27 cellular contexts compared by ENCODE assay signal in the genomic region with DNA sequence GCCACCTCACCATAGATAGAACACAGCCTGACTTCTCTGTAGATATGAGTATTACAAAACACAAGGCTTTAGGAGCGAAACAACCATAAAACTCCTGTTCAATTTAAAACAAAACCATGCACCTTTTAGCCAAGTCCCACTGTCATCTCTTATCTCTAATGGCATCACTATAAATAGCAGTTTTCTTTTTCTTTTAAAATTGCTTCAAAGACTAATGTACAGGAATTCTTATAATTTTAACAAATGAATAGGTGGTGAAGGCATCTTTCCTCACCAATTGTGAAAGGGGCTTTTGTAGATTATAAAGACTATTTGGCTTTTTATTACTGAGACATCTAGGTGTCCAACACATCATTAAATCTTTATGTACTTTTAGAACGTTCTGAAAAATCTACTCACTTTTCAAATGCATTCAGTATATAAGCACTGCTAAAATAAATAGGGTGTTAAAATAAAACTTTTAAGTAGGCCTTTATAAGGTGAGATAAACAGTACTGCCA.
"Had no signal": no experiment of that assay in that cellular context is flagged by ENCODE, and none has a peak within 500 bp of the region (broad histone marks: within the 10 kb centered on the region; RNA-seq: fewer than 3 reads in every experiment).

No MANE protein-coding gene starts in this region.

- H3K4me1 ChIP-seq: stomach, suprapubic skin, testis, thyroid gland, tibial artery, tibial nerve, transverse colon, upper lobe of left lung, upper lobe of right lung, uterus, vagina had no signal

- H3K4me1 Mint-ChIP-seq: stimulated activated memory B cell treated with anti-CD40 and anti-IgM and Interleukin-4, amounts not matched to agents 10 μg/mL and 1 μg/mL and 100 μg/mL, for 72 hours; stimulated activated naive B cell treated with anti-CD40 and anti-IgM and Interleukin-4, amounts not matched to agents 10 μg/mL and 1 μg/mL and 100 μg/mL, for 72 hours; stimulated activated naive CD8-positive, alpha-beta T cell treated with anti-CD3 and anti-CD28 coated beads, Interleukin-15, amount 100 ng/mL, for 72 hours had no signal

- H3K9me3 Mint-ChIP-seq: stimulated activated naive B cell treated with anti-CD40 and anti-IgM and Interleukin-4, amounts not matched to agents 10 μg/mL and 1 μg/mL and 100 μg/mL, for 72 hours; stimulated activated naive CD8-positive, alpha-beta T cell treated with anti-CD3 and anti-CD28 coated beads, Interleukin-15, amount 100 ng/mL, for 72 hours; stimulated activated naive CD8-positive, alpha-beta T cell treated with anti-CD3 and anti-CD28 coated beads, Interleukin-15, Interleukin-2, amounts not matched to agents 100 ng/mL and 50 ng/mL, for 24 hours had no signal

- H3K9me3 ChIP-seq: stomach, suprapubic skin, testis, thoracic aorta, thyroid gland, tibial artery, tibial nerve, transverse colon, upper lobe of left lung, upper lobe of right lung, uterus, vagina had no signal

- H3K36me3 Mint-ChIP-seq: stimulated activated memory B cell treated with anti-CD40 and anti-IgM and Interleukin-4, amounts not matched to agents 10 μg/mL and 1 μg/mL and 100 μg/mL, for 72 hours; stimulated activated naive B cell treated with anti-CD40 and anti-IgM and Interleukin-4, amounts not matched to agents 10 μg/mL and 1 μg/mL and 100 μg/mL, for 72 hours; type B pancreatic cell had no signal

- DNase-seq: stimulated activated CD4-positive, alpha-beta T cell treated with anti-CD3 and anti-CD28 coated beads, Interleukin-2, amount 100 ng/mL, for 24 hours; stimulated activated CD4-positive, alpha-beta T cell treated with anti-CD3 and anti-CD28 coated beads, Interleukin-2, amount 100 ng/mL, for 48 hours; stimulated activated CD4-positive, alpha-beta T cell treated with anti-CD3 and anti-CD28 coated beads, Interleukin-4, amount 100 ng/mL, for 1 hour; stimulated activated CD4-positive, alpha-beta T cell treated with anti-CD3 and anti-CD28 coated beads, Interleukin-4, amount 100 ng/mL, for 24 hours; stimulated activated CD4-positive, alpha-beta T cell treated with anti-CD3 and anti-CD28 coated beads, Interleukin-4, amount 100 ng/mL, for 4 hours; stimulated activated CD8-positive, alpha-beta memory T cell treated with anti-CD3 and anti-CD28 coated beads, Interleukin-4, amount 100 ng/mL, for 48 hours; stimulated activated naive B cell treated with anti-CD40 and anti-IgM and Interleukin-4, amounts not matched to agents 10 μg/mL and 1 μg/mL and 100 μg/mL, for 72 hours; stimulated activated naive CD4-positive, alpha-beta T cell; stimulated activated naive CD4-positive, alpha-beta T cell treated with Interleukin-2 at 50 U/mL for 16 hours; stimulated activated naive CD8-positive, alpha-beta T cell treated with anti-CD3 and anti-CD28 coated beads, Interleukin-15, amount 100 ng/mL, for 72 hours; stomach; substantia nigra; testis; thyroid gland; tibial artery; transverse colon; trophoblast cell; upper lobe of left lung; upper lobe of right lung; uterus had no signal

- H3K4me3 ChIP-seq: stomach, suprapubic skin, testis, thoracic aorta, thyroid gland, tibial artery, tibial nerve, transverse colon, upper lobe of left lung, upper lobe of right lung, uterus, vagina had no signal

- H3K27me3 ChIP-seq: stomach, suprapubic skin, testis, thyroid gland, tibial artery, tibial nerve, transverse colon, upper lobe of left lung, upper lobe of right lung, uterus, vagina had no signal

- H3K4me3 Mint-ChIP-seq: stimulated activated memory B cell treated with anti-CD40 and anti-IgM and Interleukin-4, amounts not matched to agents 10 μg/mL and 1 μg/mL and 100 μg/mL, for 72 hours; stimulated activated naive B cell treated with anti-CD40 and anti-IgM and Interleukin-4, amounts not matched to agents 10 μg/mL and 1 μg/mL and 100 μg/mL, for 72 hours; stimulated activated naive CD8-positive, alpha-beta T cell treated with anti-CD3 and anti-CD28 coated beads, Interleukin-15, amount 100 ng/mL, for 72 hours; stimulated activated naive CD8-positive, alpha-beta T cell treated with anti-CD3 and anti-CD28 coated beads, Interleukin-15, Interleukin-2, amounts not matched to agents 100 ng/mL and 50 ng/mL, for 24 hours; type B pancreatic cell had no signal

- H3K36me3 ChIP-seq: stomach, suprapubic skin, thoracic aorta, thyroid gland, tibial artery, tibial nerve, transverse colon, upper lobe of left lung, upper lobe of right lung, uterus, vagina had no signal

- ATAC-seq: stimulated activated memory B cell treated with anti-CD40 and anti-IgM and Interleukin-4, amounts not matched to agents 10 μg/mL and 1 μg/mL and 100 μg/mL, for 72 hours; stimulated activated naive B cell treated with anti-CD40 and anti-IgM and Interleukin-4, amounts not matched to agents 10 μg/mL and 1 μg/mL and 100 μg/mL, for 72 hours; stimulated activated naive CD8-positive, alpha-beta T cell treated with anti-CD3 and anti-CD28 coated beads, Interleukin-15, amount 100 ng/mL, for 72 hours; upper lobe of right lung had no signal

- H3K27me3 Mint-ChIP-seq: stimulated activated memory B cell treated with anti-CD40 and anti-IgM and Interleukin-4, amounts not matched to agents 10 μg/mL and 1 μg/mL and 100 μg/mL, for 72 hours; stimulated activated naive B cell treated with anti-CD40 and anti-IgM and Interleukin-4, amounts not matched to agents 10 μg/mL and 1 μg/mL and 100 μg/mL, for 72 hours; stimulated activated naive CD8-positive, alpha-beta T cell treated with anti-CD3 and anti-CD28 coated beads, Interleukin-15, amount 100 ng/mL, for 72 hours; stimulated activated naive CD8-positive, alpha-beta T cell treated with anti-CD3 and anti-CD28 coated beads, Interleukin-15, Interleukin-2, amounts not matched to agents 100 ng/mL and 50 ng/mL, for 24 hours; type B pancreatic cell had no signal

- H3K27ac ChIP-seq: stomach, suprapubic skin, testis, thoracic aorta, thyroid gland, tibial artery, tibial nerve, transverse colon, upper lobe of left lung, upper lobe of right lung, uterus, vagina had no signal

- H3K27ac Mint-ChIP-seq: stimulated activated memory B cell treated with anti-CD40 and anti-IgM and Interleukin-4, amounts not matched to agents 10 μg/mL and 1 μg/mL and 100 μg/mL, for 72 hours; stimulated activated naive B cell treated with anti-CD40 and anti-IgM and Interleukin-4, amounts not matched to agents 10 μg/mL and 1 μg/mL and 100 μg/mL, for 72 hours; stimulated activated naive CD8-positive, alpha-beta T cell treated with anti-CD3 and anti-CD28 coated beads, Interleukin-15, amount 100 ng/mL, for 72 hours; stimulated activated naive CD8-positive, alpha-beta T cell treated with anti-CD3 and anti-CD28 coated beads, Interleukin-15, Interleukin-2, amounts not matched to agents 100 ng/mL and 50 ng/mL, for 24 hours; type B pancreatic cell had no signal
